15 cellular contexts compared by ENCODE assay signal in genomic region chr6:37856285-37856684, GRCh38. TPM values are rescaled to one million over a fixed set of nuclear protein-coding genes. Genes with fewer than 3 reads are reported as not detected.
DNase-seq lines count a peak whose midpoint lies in the region; ATAC-seq, FAIRE-seq and TF ChIP-seq lines count a peak whose summit lies in the region.
"Had no signal": no experiment of that assay in that cellular context is flagged by ENCODE, and none has a peak within 500 bp of the region (broad histone marks: within the 10 kb centered on the region; RNA-seq: fewer than 3 reads in every experiment).

No MANE protein-coding gene starts in this region.

- no peak for ATAC-seq in natural killer cell treated with Interleukin-12 subunit alpha and Interleukin-12 subunit beta and Interleukin-15 and Interleukin-18, amount 100 ng/mL, for 72 hours
- no peak for ATAC-seq in GM18502 (IDR thresholded peaks at IDR 0.05; ENCODE audit: poor library complexity, unreplicated experiment)
- no peak for ATAC-seq in HG03442 (IDR thresholded peaks at IDR 0.05; ENCODE audit: unreplicated experiment)
- ATAC-seq in HG03342 (IDR thresholded peaks at IDR 0.05; ENCODE audit: unreplicated experiment), result no peak
- ATAC-seq: GM12878 had no signal

- peak; percentile 45 for FAIRE-seq in GM12891 (lab: Jason Lieb, UNC)
- FAIRE-seq: GM12878, GM19239 had no signal

- peak overlapping the region; percentile 7 for H3K27ac Mint-ChIP-seq in activated CD4-positive, alpha-beta T cell treated with anti-CD3 and anti-CD28 coated beads, Interleukin-2, amount 10 ng/mL, durations not matched to agents 24 days and 14 days
- peak overlapping the region; percentile 3 to 69 (median 64) for H3K27ac Mint-ChIP-seq in immature natural killer cell
- H3K27ac Mint-ChIP-seq in natural killer cell treated with Interleukin-12 subunit alpha and Interleukin-12 subunit beta and Interleukin-15 and Interleukin-18, amount 100 ng/mL, for 72 hours, result peak overlapping the region; percentile 4 to 8
- H3K27ac Mint-ChIP-seq: CD4-positive, CD25-positive, alpha-beta regulatory T cell had no signal

- H3K36me3 Mint-ChIP-seq in activated CD4-positive, alpha-beta T cell treated with anti-CD3 and anti-CD28 coated beads, Interleukin-2, amount 10 ng/mL, durations not matched to agents 24 days and 14 days (ENCODE audit: low read depth), result peaks cover 5% of the 10 kb centered on the region
- H3K36me3 Mint-ChIP-seq in immature natural killer cell, result no peaks in the 10 kb centered on the region
- no peaks in the 10 kb centered on the region for H3K36me3 Mint-ChIP-seq in natural killer cell treated with Interleukin-12 subunit alpha and Interleukin-12 subunit beta and Interleukin-15 and Interleukin-18, amount 100 ng/mL, for 72 hours

- intact Hi-C loops in activated CD4-positive, alpha-beta T cell treated with anti-CD3 and anti-CD28 coated beads, Interleukin-2, amount 10 ng/mL, durations not matched to agents 24 days and 14 days (cut with micrococcal nuclease), result no loop called here

- no peak overlapping the region for H3K4me3 Mint-ChIP-seq in activated CD4-positive, alpha-beta T cell treated with anti-CD3 and anti-CD28 coated beads, Interleukin-2, amount 10 ng/mL, durations not matched to agents 24 days and 14 days
- H3K4me3 Mint-ChIP-seq in immature natural killer cell, result peak overlapping the region; percentile 7 to 34 (median 27)
- peak overlapping the region; percentile 20 for H3K4me3 Mint-ChIP-seq in natural killer cell treated with Interleukin-12 subunit alpha and Interleukin-12 subunit beta and Interleukin-15 and Interleukin-18, amount 100 ng/mL, for 72 hours
- H3K4me3 Mint-ChIP-seq: CD4-positive, CD25-positive, alpha-beta regulatory T cell; H9 had no signal

- H3K9me3 Mint-ChIP-seq in activated CD4-positive, alpha-beta T cell treated with anti-CD3 and anti-CD28 coated beads, Interleukin-2, amount 10 ng/mL, durations not matched to agents 24 days and 14 days, result no peaks in the 10 kb centered on the region
- H3K9me3 Mint-ChIP-seq in immature natural killer cell, result no peaks in the 10 kb centered on the region
- H3K9me3 Mint-ChIP-seq in natural killer cell treated with Interleukin-12 subunit alpha and Interleukin-12 subunit beta and Interleukin-15 and Interleukin-18, amount 100 ng/mL, for 72 hours, result no peaks in the 10 kb centered on the region
- H3K9me3 Mint-ChIP-seq: CD4-positive, CD25-positive, alpha-beta regulatory T cell; H9 had no signal

- H3K27me3 Mint-ChIP-seq in activated CD4-positive, alpha-beta T cell treated with anti-CD3 and anti-CD28 coated beads, Interleukin-2, amount 10 ng/mL, durations not matched to agents 24 days and 14 days, result no peaks in the 10 kb centered on the region
- peaks cover 0 to 2% (median 0%) of the 10 kb centered on the region in 3 donors for H3K27me3 Mint-ChIP-seq in immature natural killer cell (ENCODE audit: low read depth in 3 of 3)
- H3K27me3 Mint-ChIP-seq in natural killer cell treated with Interleukin-12 subunit alpha and Interleukin-12 subunit beta and Interleukin-15 and Interleukin-18, amount 100 ng/mL, for 72 hours, result no peaks in the 10 kb centered on the region
- H3K27me3 Mint-ChIP-seq: CD4-positive, CD25-positive, alpha-beta regulatory T cell had no signal

- no peak for TF ChIP-seq POLR2A in GM12891 (IDR thresholded peaks at IDR 0.05; ENCODE audit: low read depth, low read length)

- DNase-seq in activated CD4-positive, alpha-beta T cell treated with anti-CD3 and anti-CD28 coated beads, Interleukin-2, amount 10 ng/mL, durations not matched to agents 24 days and 14 days, result no peak
- DNase-seq in activated CD4-positive, alpha-beta T cell treated with anti-CD3 and anti-CD28 coated beads, Interleukin-2, amount 50 U/mL, for 48 hours, result no peak
- no peak for DNase-seq in GM12891 (ENCODE audit: insufficient read length, low spot score)
- no peak for DNase-seq in immature natural killer cell
- no peak for DNase-seq in natural killer cell treated with Interleukin-12 subunit alpha and Interleukin-12 subunit beta and Interleukin-15 and Interleukin-18, amount 100 ng/mL, for 72 hours (ENCODE audit: low spot score)
- DNase-seq: 8988T; CD4-positive, CD25-positive, alpha-beta regulatory T cell; DMS79; GOT3; H9 had no signal

- H3K4me1 Mint-ChIP-seq in activated CD4-positive, alpha-beta T cell treated with anti-CD3 and anti-CD28 coated beads, Interleukin-2, amount 10 ng/mL, durations not matched to agents 24 days and 14 days, result peaks cover 40% of the 10 kb centered on the region
- peaks cover 86 to 94% of the 10 kb centered on the region in 2 donors for H3K4me1 Mint-ChIP-seq in immature natural killer cell
- H3K4me1 Mint-ChIP-seq in natural killer cell treated with Interleukin-12 subunit alpha and Interleukin-12 subunit beta and Interleukin-15 and Interleukin-18, amount 100 ng/mL, for 72 hours (ENCODE audit: low read depth in 2 of 2), result peaks cover 60 to 72% of the 10 kb centered on the region in 2 donors

TF ChIP-seq in GM12891, 5 proteins besides CTCF, POLR2A, EP300 and RAD21:
- no peak for TF ChIP-seq SPI1 (IDR thresholded peaks at IDR 0.05; ENCODE audit: low read depth, low read length)
- no peak for TF ChIP-seq POLR2AphosphoS5 (IDR thresholded peaks at IDR 0.05; ENCODE audit: low read depth, low read length)
- no peak for TF ChIP-seq POU2F2 (IDR thresholded peaks at IDR 0.05; ENCODE audit: low read depth, low read length)
- no peak for TF ChIP-seq PAX5 (IDR thresholded peaks at IDR 0.05; ENCODE audit: insufficient read depth, low read length, severe bottlenecking)
- TF ChIP-seq TAF1 (IDR thresholded peaks at IDR 0.05; ENCODE audit: low read depth, low read length), result no peak

RNA-seq across cellular contexts. Expression of gene ZFAND3, which starts 36.8 kb away (rescaled TPM):
- total RNA-seq in activated CD4-positive, alpha-beta T cell treated with anti-CD3 and anti-CD28 coated beads, Interleukin-2, amount 10 ng/mL, durations not matched to agents 24 days and 14 days, result 31.5 and 39.6 TPM in 2 replicates
- 41.4 TPM for polyA plus RNA-seq in GM12891 (2012; ENCODE audit: low read depth, missing spikeins)
- polyA plus RNA-seq in immature natural killer cell, result 10 to 100 TPM in 1 of 3 donors, 1 to 10 TPM in 2; 3.1 to 10.2 (median 3.9) TPM
- total RNA-seq in natural killer cell treated with Interleukin-12 subunit alpha and Interleukin-12 subunit beta and Interleukin-15 and Interleukin-18, amount 100 ng/mL, for 72 hours, result 100 to 1,000 TPM in 1 of 2 donors, 10 to 100 TPM in 1; 51.0 to 100 TPM

Comparison
In these comparisons a context has a peak if more than half of its experiments do, and no peak if none do; other contexts are left out.
1. H3K27ac Mint-ChIP-seq: peak in every context shown above with its lines; median percentile 64 in immature natural killer cell; 7 in activated CD4-positive, alpha-beta T cell treated with anti-CD3 and anti-CD28 coated beads, Interleukin-2, amount 10 ng/mL, durations not matched to agents 24 days and 14 days; 6 in natural killer cell treated with Interleukin-12 subunit alpha and Interleukin-12 subunit beta and Interleukin-15 and Interleukin-18, amount 100 ng/mL, for 72 hours.